14 cellular contexts compared by ENCODE assay signal in the genomic region with DNA sequence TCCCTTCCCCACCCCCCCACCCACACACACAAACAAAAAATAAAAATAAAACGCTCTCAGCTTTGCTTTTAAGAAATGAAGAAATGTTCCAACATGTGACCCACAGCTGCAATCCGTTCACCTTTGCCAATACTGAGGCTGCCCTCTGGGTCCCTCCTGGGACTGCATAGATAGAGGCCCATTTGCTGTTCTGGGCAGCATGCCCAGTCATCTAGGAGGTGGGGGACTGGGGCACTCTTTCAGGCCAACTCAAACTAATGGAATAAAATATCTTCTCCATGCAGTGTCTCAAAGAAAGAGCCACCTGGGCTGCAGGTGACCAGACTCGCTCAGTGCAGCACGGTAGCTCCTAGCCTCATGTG.
DNase-seq lines count a peak whose midpoint lies in the region; ATAC-seq, FAIRE-seq and TF ChIP-seq lines count a peak whose summit lies in the region.
"Had no signal": no experiment of that assay in that cellular context is flagged by ENCODE, and none has a peak within 500 bp of the region (broad histone marks: within the 10 kb centered on the region; RNA-seq: fewer than 3 reads in every experiment).

No MANE protein-coding gene starts in this region.

- no peaks in the 10 kb centered on the region for H4K20me1 ChIP-seq in HepG2 (ENCODE audit: insufficient read depth, low read length)

- H3K36me3 ChIP-seq in liver (ENCODE audit: control insufficient read depth in 4 of 4, insufficient read depth in 3 of 4, low read depth in 1 of 4, low read length in 3 of 4), result no peaks in the 10 kb centered on the region
- H3K36me3 ChIP-seq in HepG2 (replicated peaks in 1 of 2; ENCODE audit: control insufficient read depth in 1 of 2, insufficient read depth in 2 of 2, low read length in 2 of 2), result peaks cover 0 to 5% of the 10 kb centered on the region in 2 experiments; a peak in 2 of 5 replicates
- no peaks in the 10 kb centered on the region for H3K36me3 ChIP-seq in vagina
- H3K36me3 ChIP-seq in mucosa of descending colon (ENCODE audit: low read depth), result no peaks in the 10 kb centered on the region

- TF ChIP-seq POLR2A in HepG2 (IDR thresholded peaks at IDR 0.05; ENCODE audit: insufficient read depth in 1 of 2, low read depth in 2 of 2, low read length in 2 of 2), result no peak
- TF ChIP-seq POLR2A in vagina (IDR thresholded peaks at IDR 0.05), result no peak

- TF ChIP-seq RAD21 in liver (IDR thresholded peaks at IDR 0.05), result peak; percentile 47 to 66
- TF ChIP-seq RAD21 in HepG2 (CRISPR knock-in tag; IDR thresholded peaks at IDR 0.05), result no peak

- no peaks in the 10 kb centered on the region for H3K9me3 Mint-ChIP-seq in nephron
- H3K9me3 Mint-ChIP-seq: activated CD4-positive, alpha-beta memory T cell treated with anti-CD3 and anti-CD28 coated beads, Interleukin-2, amount 10 ng/mL, durations not matched to agents 7 days and 5 days had no signal

- H3K9me3 ChIP-seq in liver (ENCODE audit: control insufficient read depth in 4 of 4, low read length in 3 of 4) (no peaks in the 10 kb centered on the region), HepG2 (ENCODE audit: low read length) (no peaks in the 10 kb centered on the region), vagina (no peaks in the 10 kb centered on the region), mucosa of descending colon (no peaks in the 10 kb centered on the region)

- DNase-seq in HepG2 (ENCODE audit: low spot score) (no peak), fibroblast of gingiva (ENCODE audit: low read depth) (peak; percentile 88), vagina (ENCODE audit: extremely low spot score in 2 of 2) (no peak), NCI-H1694 (lab: John Stamatoyannopoulos, UW) (no peak), left colon (no peak), mucosa of descending colon (no peak)
- DNase-seq: activated CD4-positive, alpha-beta memory T cell treated with anti-CD3 and anti-CD28 coated beads, Interleukin-2, amount 10 ng/mL, durations not matched to agents 7 days and 5 days; activated effector memory CD4-positive, alpha-beta T cell treated with anti-CD3 and anti-CD28 coated beads, Interleukin-2, amount 50 U/mL, for 16 hours; DMS79; GOT3; T-helper 9 cell had no signal

- H3K79me2 ChIP-seq in HepG2 (ENCODE audit: insufficient read depth, low read length), result no peaks in the 10 kb centered on the region

- CTCF ChIA-PET in HepG2 (lab: Yijun Ruan, JAX; ENCODE audit: low intra/inter-chr PET ratio, low total read pairs), result no interaction called here

- peaks cover 8% of the 10 kb centered on the region for H3K27me3 Mint-ChIP-seq in nephron (ENCODE audit: low read depth)

- H3K4me3 ChIP-seq in liver (ENCODE audit: low read depth in 1 of 3, low read length in 3 of 3) (no peak overlapping the region), HepG2 (replicated peaks in 1 of 3; ENCODE audit: insufficient read depth in 1 of 3, low read depth in 2 of 3, low read length in 3 of 3) (no peak overlapping the region), vagina (no peak overlapping the region), mucosa of descending colon (no peak overlapping the region)

- H3K27ac ChIP-seq in liver (ENCODE audit: low read depth in 1 of 2, low read length in 2 of 2), result peak overlapping the region; percentile 67 to 75
- no peak overlapping the region for H3K27ac ChIP-seq in HepG2 (ENCODE audit: extremely low read length, insufficient read depth, low read length)
- peak overlapping the region; percentile 51 for H3K27ac ChIP-seq in vagina

- H3K36me3 Mint-ChIP-seq in nephron (ENCODE audit: low read depth), result no peaks in the 10 kb centered on the region

- peaks cover 54% of the 10 kb centered on the region for H3K4me1 Mint-ChIP-seq in nephron

- no peak for FAIRE-seq in HepG2 (lab: Jason Lieb, UNC)
- FAIRE-seq: bronchial epithelial cell had no signal

- no TSS peak for BruUV-seq in HepG2 (replicated peaks; lab: Mats Ljungman, UMichigan)

- 27% methylated on average over 4 of the region's 4 CpGs for WGBS in liver
- 76% methylated on average over 4 of the region's 4 CpGs for WGBS in HepG2 (ENCODE audit: low lambda C conversion rate)

- in situ Hi-C loops in HepG2 (cut with HindIII; ENCODE audit: extremely low pct_ligation_motif_present, low pct_unique_long_range_greater_than_20kb), result no loop called here

- H3K4me1 ChIP-seq in liver (ENCODE audit: control insufficient read depth in 4 of 4, insufficient read depth in 4 of 4, low read length in 3 of 4), result peaks cover 7 to 18% (median 16%) of the 10 kb centered on the region in 4 donors
- no peaks in the 10 kb centered on the region for H3K4me1 ChIP-seq in HepG2 (ENCODE audit: insufficient read depth, low read length)
- H3K4me1 ChIP-seq in vagina, result peaks cover 44% of the 10 kb centered on the region
- no peaks in the 10 kb centered on the region for H3K4me1 ChIP-seq in mucosa of descending colon (ENCODE audit: low read depth)

- H3K4me3 Mint-ChIP-seq in nephron, result no peak overlapping the region
- H3K4me3 Mint-ChIP-seq: activated CD4-positive, alpha-beta memory T cell treated with anti-CD3 and anti-CD28 coated beads, Interleukin-2, amount 10 ng/mL, durations not matched to agents 7 days and 5 days had no signal

- no peak for TF ChIP-seq CTCF in liver (IDR thresholded peaks at IDR 0.05; ENCODE audit: low read depth, low read length, missing input control)
- TF ChIP-seq CTCF in HepG2 (CRISPR knock-in tag; IDR thresholded peaks at IDR 0.05), result no peak
- TF ChIP-seq CTCF in nephron (IDR thresholded peaks at IDR 0.05; ENCODE audit: unreplicated experiment in 3 of 3), result no peak
- TF ChIP-seq CTCF in vagina (IDR thresholded peaks at IDR 0.05), result no peak
- no peak for TF ChIP-seq CTCF in mucosa of descending colon (IDR thresholded peaks at IDR 0.05)

- POLR2A ChIA-PET in HepG2 (lab: Yijun Ruan, JAX), result no interaction called here

- no peak overlapping the region for H3K9ac ChIP-seq in liver (ENCODE audit: low read depth in 1 of 2, low read length in 2 of 2)
- H3K9ac ChIP-seq in HepG2 (ENCODE audit: insufficient read depth, low read depth, low read length), result no peak overlapping the region

- TF ChIP-seq EP300 in HepG2 (IDR thresholded peaks at IDR 0.05; ENCODE audit: low read depth in 2 of 2, low read length in 2 of 2), result no peak
- no peak for TF ChIP-seq EP300 in HepG2 (CRISPR knock-in tag; IDR thresholded peaks at IDR 0.05; ENCODE audit: borderline replicate concordance)

- H3K4me2 ChIP-seq in HepG2 (ENCODE audit: low read depth, low read length), result no peak overlapping the region

- ATAC-seq in HepG2 (no peak), left colon (no peak), mucosa of descending colon (no peak)

- H3K27ac Mint-ChIP-seq in nephron, result peak overlapping the region in 2 of 3 experiments; percentile 0 to 23
- H3K27ac Mint-ChIP-seq: activated CD4-positive, alpha-beta memory T cell treated with anti-CD3 and anti-CD28 coated beads, Interleukin-2, amount 10 ng/mL, durations not matched to agents 7 days and 5 days had no signal

- no peaks in the 10 kb centered on the region for H3K27me3 ChIP-seq in liver (ENCODE audit: control insufficient read depth in 4 of 4, insufficient read depth in 4 of 4, low read length in 3 of 4)
- no peaks in the 10 kb centered on the region for H3K27me3 ChIP-seq in HepG2 (ENCODE audit: control insufficient read depth in 1 of 2, insufficient read depth in 2 of 2, low read length in 2 of 2)
- H3K27me3 ChIP-seq in vagina, result no peaks in the 10 kb centered on the region

- no peak overlapping the region for H2AFZ ChIP-seq in HepG2 (ENCODE audit: low read length)

- intact Hi-C loops in HepG2 (cut with micrococcal nuclease; ENCODE audit: unreplicated experiment) (no loop called here), vagina (cut with DNase I) (no loop called here), left colon (cut with DNase I, micrococcal nuclease) (no loop called here), mucosa of descending colon (cut with DNase I, micrococcal nuclease) (no loop called here)

TF ChIP-seq in HepG2, 621 proteins besides CTCF, POLR2A, EP300 and RAD21 (continues in another document):
- TF ChIP-seq DPF2 (CRISPR knock-in tag; IDR thresholded peaks at IDR 0.05; ENCODE audit: borderline replicate concordance, low read depth) (no peak), RBM22 (optimal IDR thresholded peaks at IDR 0.05; ENCODE audit: low read length) (no peak), ZNF430 (CRISPR knock-in tag; IDR thresholded peaks at IDR 0.05) (no peak), ZNF850 (CRISPR knock-in tag; conservative IDR thresholded peaks at IDR 0.05) (no peak), ARHGAP35 (CRISPR knock-in tag; IDR thresholded peaks at IDR 0.05; ENCODE audit: borderline replicate concordance) (no peak), ZNF563 (CRISPR knock-in tag; IDR thresholded peaks at IDR 0.05) (no peak), NFYC (CRISPR knock-in tag; IDR thresholded peaks at IDR 0.05) (no peak), RNF2 (conservative IDR thresholded peaks at IDR 0.05; ENCODE audit: low read depth) (no peak)
- TF ChIP-seq, protein P1, sequence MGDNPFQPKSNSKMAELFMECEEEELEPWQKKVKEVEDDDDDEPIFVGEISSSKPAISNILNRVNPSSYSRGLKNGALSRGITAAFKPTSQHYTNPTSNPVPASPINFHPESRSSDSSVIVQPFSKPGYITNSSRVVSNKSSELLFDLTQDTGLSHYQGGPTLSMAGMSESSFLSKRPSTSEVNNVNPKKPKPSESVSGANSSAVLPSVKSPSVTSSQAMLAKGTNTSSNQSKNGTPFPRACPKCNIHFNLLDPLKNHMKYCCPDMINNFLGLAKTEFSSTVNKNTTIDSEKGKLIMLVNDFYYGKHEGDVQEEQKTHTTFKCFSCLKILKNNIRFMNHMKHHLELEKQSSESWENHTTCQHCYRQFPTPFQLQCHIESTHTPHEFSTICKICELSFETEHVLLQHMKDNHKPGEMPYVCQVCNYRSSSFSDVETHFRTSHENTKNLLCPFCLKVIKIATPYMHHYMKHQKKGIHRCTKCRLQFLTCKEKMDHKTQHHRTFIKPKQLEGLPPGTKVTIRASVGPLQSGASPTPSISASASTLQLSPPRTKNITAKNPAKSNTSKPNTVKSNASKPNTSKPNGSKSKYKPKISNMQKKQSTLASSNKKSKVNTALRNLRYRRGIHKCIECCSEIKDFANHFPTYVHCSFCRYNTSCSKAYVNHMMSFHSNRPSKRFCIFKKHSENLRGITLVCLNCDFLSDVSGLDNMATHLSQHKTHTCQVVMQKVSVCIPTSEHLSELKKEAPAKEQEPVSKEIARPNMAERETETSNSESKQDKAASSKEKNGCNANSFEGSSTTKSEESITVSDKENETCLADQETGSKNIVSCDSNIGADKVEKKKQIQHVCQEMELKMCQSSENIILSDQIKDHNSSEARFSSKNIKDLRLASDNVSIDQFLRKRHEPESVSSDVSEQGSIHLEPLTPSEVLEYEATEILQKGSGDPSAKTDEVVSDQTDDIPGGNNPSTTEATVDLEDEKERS (CRISPR knock-in tag; IDR thresholded peaks at IDR 0.05), result no peak
- TF ChIP-seq, protein P2, sequence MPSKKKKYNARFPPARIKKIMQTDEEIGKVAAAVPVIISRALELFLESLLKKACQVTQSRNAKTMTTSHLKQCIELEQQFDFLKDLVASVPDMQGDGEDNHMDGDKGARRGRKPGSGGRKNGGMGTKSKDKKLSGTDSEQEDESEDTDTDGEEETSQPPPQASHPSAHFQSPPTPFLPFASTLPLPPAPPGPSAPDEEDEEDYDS (CRISPR knock-in tag; IDR thresholded peaks at IDR 0.05), result no peak
